ENCODE assay signal across 10 cellular contexts in the genomic region with DNA sequence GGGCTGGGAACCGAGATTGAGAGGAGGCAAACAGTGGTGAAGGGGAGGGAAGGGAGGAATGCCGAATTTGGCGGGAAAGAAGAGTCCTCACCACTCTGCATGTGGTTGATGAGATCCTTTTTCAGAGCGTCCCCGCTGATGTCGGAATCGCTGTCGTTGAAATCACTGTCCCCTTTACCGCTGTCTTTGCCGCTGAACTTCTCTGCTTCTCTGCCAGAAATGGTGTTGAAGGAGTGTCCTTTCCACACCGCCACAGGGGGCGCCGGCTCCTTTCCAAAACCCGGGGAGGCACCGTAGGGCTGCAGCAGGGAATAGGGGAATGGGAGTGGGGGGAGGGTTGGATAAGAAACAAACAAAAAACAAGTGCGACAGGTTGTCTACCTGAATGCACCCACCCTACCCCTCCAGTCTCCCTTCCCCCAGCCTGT. TPM values are rescaled to one million over a fixed set of nuclear protein-coding genes. Genes with fewer than 3 reads are reported as not detected.
DNase-seq lines count a peak whose midpoint lies in the region; ATAC-seq and TF ChIP-seq lines count a peak whose summit lies in the region.
"Had no signal": no experiment of that assay in that cellular context is flagged by ENCODE, and none has a peak within 500 bp of the region (broad histone marks: within the 10 kb centered on the region; RNA-seq: fewer than 3 reads in every experiment).

No MANE protein-coding gene starts in this region.

- peak; percentile 55 for DNase-seq in D341Med (ENCODE audit: low spot score)
- peak; percentile 1 to 20 for DNase-seq in activated CD4-positive, alpha-beta T cell treated with anti-CD3 and anti-CD28 coated beads, Interleukin-2, amount 50 U/mL, for 48 hours
- peak; percentile 70 for DNase-seq in left kidney (ENCODE audit: low read depth, low spot score)
- no peak for DNase-seq in mucosa of gallbladder (ENCODE audit: low spot score)
- DNase-seq: NCI-H2081, SJCRH30 had no signal

- no peak for ATAC-seq in GM21619 (IDR thresholded peaks at IDR 0.05; ENCODE audit: unreplicated experiment)
- no peak for ATAC-seq in GM18519 (IDR thresholded peaks at IDR 0.05; ENCODE audit: low FRiP score, unreplicated experiment)
- ATAC-seq in HG02885 (IDR thresholded peaks at IDR 0.05; ENCODE audit: poor library complexity, unreplicated experiment), result no peak

- TF ChIP-seq CTCF in GM12873 (IDR thresholded peaks at IDR 0.05; ENCODE audit: insufficient read depth, low read depth, low read length, missing control alignments), result peak; percentile 40

RNA-seq across cellular contexts. Expression of a gene that starts 3.1 kb away (rescaled TPM):
- not detected for total RNA-seq in mucosa of gallbladder
